Comparison of ENCODE assay signal across 8 cellular contexts in genomic region chr1:33349778-33350610, GRCh38. TPM values are rescaled to one million over a fixed set of nuclear protein-coding genes. Genes with fewer than 3 reads are reported as not detected.
DNase-seq lines count a peak whose midpoint lies in the region; FAIRE-seq and TF ChIP-seq lines count a peak whose summit lies in the region.

No MANE protein-coding gene starts in this region.

- peak overlapping the region; percentile 2 for H2BK5ac ChIP-seq in neuronal stem cell (ENCODE audit: low read length)

- peak overlapping the region; percentile 23 for H2BK15ac ChIP-seq in neuronal stem cell (ENCODE audit: low read length)

- H4K91ac ChIP-seq in neuronal stem cell (ENCODE audit: low read depth, low read length, poor library complexity), result peak overlapping the region; percentile 74

- H3K4ac ChIP-seq in neuronal stem cell (ENCODE audit: low read length), result peak overlapping the region; percentile 70

- H2AK5ac ChIP-seq in neuronal stem cell (ENCODE audit: low read depth, low read length), result peak overlapping the region; percentile 9

- whole genome bisulfite sequencing in neuronal stem cell (ENCODE audit: extremely low coverage in 2 of 2, insufficient read length in 2 of 2, insufficient replicate concordance in 1 of 2), 2 donors, result no CpG with 5 or more reads among the region's 104 CpGs

- no peak for FAIRE-seq in frontal cortex (lab: Jason Lieb, UNC)

- peak overlapping the region; percentile 85 for H3K4me2 ChIP-seq in neuronal stem cell (ENCODE audit: insufficient read depth, low read length, poor library complexity, severe bottlenecking)

- H3K27me3 ChIP-seq in SJCRH30, result no peaks in the 10 kb centered on the region
- no peaks in the 10 kb centered on the region for H3K27me3 ChIP-seq in neuronal stem cell (ENCODE audit: control insufficient read depth in 3 of 3, insufficient read depth in 3 of 3, low read depth in 1 of 3, low read length in 3 of 3)
- no peaks in the 10 kb centered on the region for H3K27me3 ChIP-seq in subcutaneous abdominal adipose tissue (ENCODE audit: control insufficient read depth in 5 of 5, insufficient read depth in 4 of 5, low read length in 5 of 5)

- H3K9me3 ChIP-seq in SJCRH30 (replicated peaks) (no peaks in the 10 kb centered on the region), neuronal stem cell (replicated peaks in 1 of 2; ENCODE audit: control insufficient read depth in 2 of 2, insufficient read depth in 1 of 2, low read depth in 1 of 2, low read length in 2 of 2) (no peaks in the 10 kb centered on the region), subcutaneous abdominal adipose tissue (ENCODE audit: control insufficient read depth in 5 of 5, low read length in 5 of 5) (no peaks in the 10 kb centered on the region)

- peak overlapping the region; percentile 92 for H2BK12ac ChIP-seq in neuronal stem cell (ENCODE audit: low read length)

- peaks cover 36% of the 10 kb centered on the region for H3K4me1 ChIP-seq in SJCRH30
- H3K4me1 ChIP-seq in neuronal stem cell (ENCODE audit: control insufficient read depth in 2 of 2, insufficient read depth in 1 of 2, low read depth in 1 of 2, low read length in 2 of 2), result peaks cover 24 to 34% of the 10 kb centered on the region in 2 donors
- H3K4me1 ChIP-seq in subcutaneous abdominal adipose tissue (ENCODE audit: control insufficient read depth in 5 of 5, insufficient read depth in 5 of 5, low read length in 5 of 5), result peaks cover 9 to 51% (median 43%) of the 10 kb centered on the region in 5 donors

- peak overlapping the region; percentile 96 for H3K18ac ChIP-seq in neuronal stem cell (ENCODE audit: low read length)

- H4K8ac ChIP-seq in neuronal stem cell (ENCODE audit: low read depth, low read length), result no peak overlapping the region

- peak overlapping the region; percentile 5 for H3K14ac ChIP-seq in neuronal stem cell (ENCODE audit: low read length)

- peaks cover 21% of the 10 kb centered on the region for H3K36me3 ChIP-seq in SJCRH30
- peaks cover 0 to 50% of the 10 kb centered on the region in 2 donors for H3K36me3 ChIP-seq in neuronal stem cell (replicated peaks in 1 of 2; ENCODE audit: control insufficient read depth in 2 of 2, insufficient read depth in 2 of 2, low read length in 2 of 2)
- H3K36me3 ChIP-seq in subcutaneous abdominal adipose tissue (ENCODE audit: control insufficient read depth in 5 of 5, insufficient read depth in 5 of 5, low read length in 5 of 5), result peaks cover 0 to 9% (median 3%) of the 10 kb centered on the region in 5 donors

- H3K4me3 ChIP-seq in LNCaP clone FGC (ENCODE audit: low read depth, low read length) (peak overlapping the region; percentile 62), SJCRH30 (peak overlapping the region; percentile 72), neuronal stem cell (ENCODE audit: low read length in 2 of 2) (peak overlapping the region; percentile 73 to 97), subcutaneous abdominal adipose tissue (ENCODE audit: low read depth in 1 of 5, low read length in 5 of 5) (peak overlapping the region; percentile 64 to 94 (median 85))

- peak overlapping the region; percentile 95 for H3K27ac ChIP-seq in SJCRH30
- peak overlapping the region; percentile 60 for H3K27ac ChIP-seq in neuronal stem cell (replicated peaks; ENCODE audit: low read length)
- peak overlapping the region; percentile 65 for H3K27ac ChIP-seq in subcutaneous abdominal adipose tissue (ENCODE audit: low read depth, low read length)

- no peaks in the 10 kb centered on the region for H3K79me1 ChIP-seq in neuronal stem cell (ENCODE audit: low read depth, low read length)

- H3K23ac ChIP-seq in neuronal stem cell (ENCODE audit: low read depth, low read length, poor library complexity), result no peak overlapping the region

- H2AFZ ChIP-seq in neuronal stem cell (ENCODE audit: low read length), result peak overlapping the region; percentile 59

- TF ChIP-seq CTCF in LNCaP clone FGC (IDR thresholded peaks at IDR 0.05; ENCODE audit: control insufficient read depth, extremely low read depth, insufficient read depth), result 0 out of 2 replicates have a peak, but pooled peaks have one; percentile 13

- H3K9ac ChIP-seq in neuronal stem cell (ENCODE audit: low read depth, low read length, poor library complexity) (peak overlapping the region; percentile 93), subcutaneous abdominal adipose tissue (ENCODE audit: low read length in 5 of 5) (peak overlapping the region; percentile 9 to 79 (median 68))

- no peak overlapping the region for H2BK120ac ChIP-seq in neuronal stem cell (ENCODE audit: low read depth, low read length)

- DNase-seq in ELR (ENCODE audit: low read depth), result peak; percentile 89
- peak; percentile 68 for DNase-seq in H4 (ENCODE audit: low spot score)
- DNase-seq in LNCaP clone FGC (ENCODE audit: low read depth), result peak; percentile 40
- peak; percentile 91 to 93 for DNase-seq in SJCRH30
- peak; percentile 32 to 78 (median 54) for DNase-seq in activated naive CD4-positive, alpha-beta T cell (lab: John Stamatoyannopoulos, UW)
- peak; percentile 94 to 96 for DNase-seq in frontal cortex (ENCODE audit: low spot score in 2 of 2)
- DNase-seq in neuronal stem cell (ENCODE audit: low spot score), result peak; percentile 79

RNA-seq across cellular contexts. Expression of gene A3GALT2, which starts 29.1 kb away (rescaled TPM):
- not detected in 2 replicates for total RNA-seq in H4 (2014; rRNA removed; shearing (Covaris generic))
- not detected in 2 replicates for total RNA-seq in SJCRH30 (2014; rRNA removed; shearing (Covaris generic))
- not detected for total RNA-seq in frontal cortex
- not detected for polyA plus RNA-seq in neuronal stem cell (2013, experiment 1 of 2)
- not detected for polyA plus RNA-seq in neuronal stem cell (2013, experiment 2 of 2)

Comparison
In these comparisons a context has a peak if more than half of its experiments do, and no peak if none do; other contexts are left out.
1. Peak in every context shown above with its lines: DNase-seq, H3K4me3 ChIP-seq and H3K27ac ChIP-seq.
2. DNase-seq: peak in every context shown above with its lines; median percentile 95 in frontal cortex; 92 in SJCRH30; 89 in ELR; 79 in neuronal stem cell; 68 in H4; 54 in activated naive CD4-positive, alpha-beta T cell; 40 in LNCaP clone FGC.